Comparison of ENCODE assay signal across 20 cellular contexts in genomic region chr12:115146453-115146852, GRCh38.
DNase-seq lines count a peak whose midpoint lies in the region; ATAC-seq, FAIRE-seq and TF ChIP-seq lines count a peak whose summit lies in the region.
"Had no signal": no experiment of that assay in that cellular context is flagged by ENCODE, and none has a peak within 500 bp of the region (broad histone marks: within the 10 kb centered on the region; RNA-seq: fewer than 3 reads in every experiment).

No MANE protein-coding gene starts in this region.

- H4K91ac ChIP-seq in IMR-90 (ENCODE audit: insufficient read depth, low read depth, low read length): no peak overlapping the region

- FAIRE-seq in keratinocyte (lab: Jason Lieb, UNC): peak; percentile 94
- FAIRE-seq: GM12878, GM19239, H54 had no signal

- H3K9me3 ChIP-seq in IMR-90 (ENCODE audit: control insufficient read depth, insufficient read depth, low read length): no peaks in the 10 kb centered on the region
- H3K9me3 ChIP-seq in mammary epithelial cell (replicated peaks; ENCODE audit: insufficient read depth, low read length): peaks cover 4% of the 10 kb centered on the region
- H3K9me3 ChIP-seq in keratinocyte (ENCODE audit: control insufficient read depth, low read depth, low read length): peaks cover 4% of the 10 kb centered on the region

- no peak for ATAC-seq in IMR-90 (ENCODE audit: low read depth)
- ATAC-seq in esophagus mucosa: peak; percentile 52
- ATAC-seq in GM21526 (IDR thresholded peaks at IDR 0.05; ENCODE audit: low FRiP score, unreplicated experiment): no peak
- no peak for ATAC-seq in GM21360 (IDR thresholded peaks at IDR 0.05; ENCODE audit: unreplicated experiment)
- ATAC-seq in GM18520 (IDR thresholded peaks at IDR 0.05; ENCODE audit: unreplicated experiment): no peak
- ATAC-seq: CD8-positive, alpha-beta T cell; GM12878; GM23338 had no signal

- no peak overlapping the region for H4K5ac ChIP-seq in IMR-90 (ENCODE audit: low read depth, low read length)

- H4K20me1 ChIP-seq in IMR-90 (ENCODE audit: insufficient read depth, low read length) (no peaks in the 10 kb centered on the region), mammary epithelial cell (ENCODE audit: insufficient read depth, low read length) (no peaks in the 10 kb centered on the region), keratinocyte (ENCODE audit: control insufficient read depth, extremely low read depth, insufficient read depth, low read length) (no peaks in the 10 kb centered on the region)
- H4K20me1 ChIP-seq: BLaER1 treated with 17β-estradiol and CSF1 and Interleukin-3, amounts not matched to agents 10 nM and 100 nM had no signal

- H3K9me1 ChIP-seq in IMR-90 (ENCODE audit: insufficient read depth, low read length): no peaks in the 10 kb centered on the region
- no peaks in the 10 kb centered on the region for H3K9me1 ChIP-seq in keratinocyte (ENCODE audit: control insufficient read depth, extremely low read depth, insufficient read depth, low read length)

- H2AK5ac ChIP-seq in IMR-90 (ENCODE audit: low read depth, low read length): no peak overlapping the region

- no peaks in the 10 kb centered on the region for H3K36me3 ChIP-seq in IMR-90 (ENCODE audit: control insufficient read depth, insufficient read depth, low read length)
- no peaks in the 10 kb centered on the region for H3K36me3 ChIP-seq in mammary epithelial cell (ENCODE audit: insufficient read depth, low read length)
- no peaks in the 10 kb centered on the region for H3K36me3 ChIP-seq in keratinocyte (ENCODE audit: control insufficient read depth in 2 of 2, extremely low read depth in 1 of 2, insufficient read depth in 2 of 2, low read length in 2 of 2)
- H3K36me3 ChIP-seq: BLaER1 treated with 17β-estradiol and CSF1 and Interleukin-3, amounts not matched to agents 10 nM and 100 nM had no signal

- no peak overlapping the region for H3K14ac ChIP-seq in IMR-90 (replicated peaks; ENCODE audit: low read depth, low read length)

- H4K8ac ChIP-seq in IMR-90 (ENCODE audit: low read depth in 2 of 2, low read length in 2 of 2): no peak overlapping the region

- H3K27me3 ChIP-seq in IMR-90 (ENCODE audit: control insufficient read depth, insufficient read depth, low read length): no peaks in the 10 kb centered on the region
- no peaks in the 10 kb centered on the region for H3K27me3 ChIP-seq in mammary epithelial cell (ENCODE audit: insufficient read depth, low read length)
- H3K27me3 ChIP-seq in keratinocyte (ENCODE audit: control insufficient read depth, extremely low read depth, insufficient read depth, low read length): no peaks in the 10 kb centered on the region
- H3K27me3 ChIP-seq: BLaER1 treated with 17β-estradiol and CSF1 and Interleukin-3, amounts not matched to agents 10 nM and 100 nM had no signal

- CTCF ChIA-PET in IMR-90 (lab: Yijun Ruan, JAX) (no interaction called here), mammary epithelial cell (lab: Charles Lee; ENCODE audit: low non-redundant PET) (no interaction called here)

- no peak overlapping the region for H2BK20ac ChIP-seq in IMR-90 (ENCODE audit: low read depth, low read length)

- H3K27ac ChIP-seq in IMR-90 (ENCODE audit: insufficient read depth, low read length) (no peak overlapping the region), mammary epithelial cell (ENCODE audit: insufficient read depth, low read depth, low read length) (peak overlapping the region; percentile 18), keratinocyte (ENCODE audit: control insufficient read depth, insufficient read depth, low read length) (no peak overlapping the region)
- H3K27ac ChIP-seq: BLaER1 treated with 17β-estradiol and CSF1 and Interleukin-3, amounts not matched to agents 10 nM and 100 nM; HL-60 had no signal

- H3K4me3 ChIP-seq in IMR-90 (ENCODE audit: insufficient read depth, low read depth, low read length) (no peak overlapping the region), mammary epithelial cell (replicated peaks in 1 of 3; ENCODE audit: insufficient read depth in 1 of 3, low read depth in 2 of 3, low read length in 3 of 3) (no peak overlapping the region), keratinocyte (ENCODE audit: control insufficient read depth in 2 of 3, extremely low read depth in 1 of 3, insufficient read depth in 2 of 3, low read depth in 1 of 3, low read length in 3 of 3) (no peak overlapping the region)
- H3K4me3 ChIP-seq: BLaER1 treated with 17β-estradiol and CSF1 and Interleukin-3, amounts not matched to agents 10 nM and 100 nM; GM12878; GM23338 had no signal

- H3K9ac ChIP-seq in IMR-90 (ENCODE audit: low read depth, low read length) (no peak overlapping the region), mammary epithelial cell (ENCODE audit: insufficient read depth, low read length) (peak overlapping the region; percentile 15), keratinocyte (ENCODE audit: control insufficient read depth, extremely low read depth, insufficient read depth, low read length) (no peak overlapping the region)
- H3K9ac ChIP-seq: BLaER1 treated with 17β-estradiol and CSF1 and Interleukin-3, amounts not matched to agents 10 nM and 100 nM had no signal

- H2BK120ac ChIP-seq in IMR-90 (ENCODE audit: low read depth, low read length): no peak overlapping the region

- no peak overlapping the region for H3K18ac ChIP-seq in IMR-90 (ENCODE audit: low read depth, low read length)

- no peak overlapping the region for H3K56ac ChIP-seq in IMR-90 (ENCODE audit: extremely low read depth, insufficient read depth, low read length)

- POLR2A ChIA-PET in IMR-90 (lab: Charles Lee; ENCODE audit: unreplicated experiment): no interaction called here

- H3K4me2 ChIP-seq in IMR-90 (ENCODE audit: low read depth, low read length) (no peak overlapping the region), mammary epithelial cell (ENCODE audit: insufficient read depth, low read depth, low read length) (peak overlapping the region; percentile 52), keratinocyte (ENCODE audit: control insufficient read depth, extremely low read depth, insufficient read depth, low read depth, low read length) (peak overlapping the region; percentile 59)
- H3K4me2 ChIP-seq: GM23338 had no signal

- H2AK9ac ChIP-seq in IMR-90 (replicated peaks; ENCODE audit: low read depth, low read length, poor library complexity): no peak overlapping the region

- DNase-seq in IMR-90: no peak
- DNase-seq in mammary epithelial cell: peak; percentile 58
- no peak for DNase-seq in keratinocyte (ENCODE audit: low read depth, low spot score)
- DNase-seq: CD8-positive, alpha-beta T cell; COR-L47; DMS 273 treated with DMSO at 0.1 percent for 48 hours; DMS53; DND-41; EL; HCEC 1CT had no signal

- intact Hi-C loops in IMR-90 (cut with micrococcal nuclease): loop anchor here (5.0 to 10.0 kb wide), 2 partner anchors 214 to 242 kb away; no protein-coding TSS in a partner anchor
- intact Hi-C loops in mammary epithelial cell (cut with micrococcal nuclease): no loop called here

- no peak overlapping the region; the same call in 1 of the 2 replicates for H3K4ac ChIP-seq in IMR-90 (ENCODE audit: low read depth, low read length)

- BruUV-seq in IMR-90 (replicated peaks; lab: Mats Ljungman, UMichigan): no TSS peak
- BruUV-seq in mammary epithelial cell (replicated peaks; lab: Mats Ljungman, UMichigan): no TSS peak

- H3K79me1 ChIP-seq in IMR-90 (ENCODE audit: low read depth in 1 of 2, low read length in 2 of 2): no peaks in the 10 kb centered on the region

- dilution Hi-C loops in IMR-90 (cut with HindIII; ENCODE audit: low sequenced_read_pairs, unreplicated experiment) (no loop called here), mammary epithelial cell (cut with HindIII; ENCODE audit: low sequenced_read_pairs) (no loop called here), keratinocyte (cut with MboI; ENCODE audit: extremely low pct_ligation_motif_present, low sequenced_read_pairs) (no loop called here)

- H2BK5ac ChIP-seq in IMR-90 (ENCODE audit: low read depth, low read length, poor library complexity, severe bottlenecking): no peak overlapping the region

- H3K79me2 ChIP-seq in mammary epithelial cell (ENCODE audit: insufficient read depth, low read length) (no peaks in the 10 kb centered on the region), keratinocyte (ENCODE audit: control insufficient read depth, insufficient read depth, low read length) (no peaks in the 10 kb centered on the region)

- H3K4me1 ChIP-seq in IMR-90 (ENCODE audit: control insufficient read depth, insufficient read depth, low read length) (peaks cover 3% of the 10 kb centered on the region), mammary epithelial cell (ENCODE audit: insufficient read depth, low read length) (peaks cover 24% of the 10 kb centered on the region), keratinocyte (ENCODE audit: control insufficient read depth, extremely low read depth, insufficient read depth, low read length) (peaks cover 22% of the 10 kb centered on the region)

- WGBS in IMR-90 (ENCODE audit: extremely low coverage in 2 of 2, insufficient read length in 1 of 2), 2 experiments: no CpG with 5 or more reads among the region's 2 CpGs
- WGBS in mammary epithelial cell (ENCODE audit: low coverage, missing lambda C conversion rate): 18% methylated on average over 2 of the region's 2 CpGs

- H3K23ac ChIP-seq in IMR-90 (ENCODE audit: low read depth, low read length): no peak overlapping the region

- H2BK15ac ChIP-seq in IMR-90 (ENCODE audit: low read depth, low read length): peak overlapping the region; percentile 37; the same call in 1 of the 3 replicates

- no peak for TF ChIP-seq POLR2A in IMR-90 (IDR thresholded peaks at IDR 0.05; ENCODE audit: low read depth, low read length)

- in situ Hi-C loops in IMR-90 (cut with MboI; ENCODE audit: low sequenced_read_pairs) (loop anchor here (5.0 kb wide), 1 partner anchor 459 kb away; no protein-coding TSS in a partner anchor), mammary epithelial cell (cut with MboI; ENCODE audit: low sequenced_read_pairs in 2 of 2) (loop anchor here in 1 of 2 donors (25.0 kb wide), 1 partner anchor 459 kb away; the partner anchor contains the start of gene TBX3)

- TF ChIP-seq RAD21 in IMR-90 (IDR thresholded peaks at IDR 0.05; ENCODE audit: low read length): no peak

- no peak overlapping the region for H2AFZ ChIP-seq in IMR-90 (replicated peaks; ENCODE audit: low read length, poor library complexity)
- H2AFZ ChIP-seq in mammary epithelial cell (ENCODE audit: low read depth, low read length): peak overlapping the region; percentile 80
- H2AFZ ChIP-seq in keratinocyte (ENCODE audit: control insufficient read depth, low read length): peak overlapping the region; percentile 61

- TF ChIP-seq CTCF in IMR-90 (conservative IDR thresholded peaks at IDR 0.05; ENCODE audit: low read depth, low read length) (no peak), mammary epithelial cell (conservative IDR thresholded peaks at IDR 0.05 in 1 of 2, IDR thresholded peaks at IDR 0.05 in 1 of 2; ENCODE audit: extremely low read depth in 1 of 2, insufficient read depth in 1 of 2, low read depth in 1 of 2, low read length in 2 of 2) (no peak), keratinocyte (optimal IDR thresholded peaks at IDR 0.05 in 1 of 3, IDR thresholded peaks at IDR 0.05 in 1 of 3, conservative IDR thresholded peaks at IDR 0.05 in 1 of 3; ENCODE audit: extremely low read depth in 1 of 3, insufficient read depth in 2 of 3, low read length in 3 of 3) (no peak)

TF ChIP-seq in IMR-90, 13 proteins besides CTCF, POLR2A, EP300 and RAD21 (continues in another document):
- TF ChIP-seq CHD1 (IDR thresholded peaks at IDR 0.05; ENCODE audit: low read depth, low read length) (no peak), BHLHE40 (IDR thresholded peaks at IDR 0.05; ENCODE audit: low read depth, low read length) (no peak), SMC3 (IDR thresholded peaks at IDR 0.05; ENCODE audit: low read depth, low read length) (no peak)
